9 cellular contexts compared by ENCODE assay signal in genomic region chr17:750431-751037, GRCh38. TPM values are rescaled to one million over a fixed set of nuclear protein-coding genes. Genes with fewer than 3 reads are reported as not detected.
DNase-seq lines count a peak whose midpoint lies in the region; ATAC-seq and TF ChIP-seq lines count a peak whose summit lies in the region.
"Had no signal": no experiment of that assay in that cellular context is flagged by ENCODE, and none has a peak within 500 bp of the region (broad histone marks: within the 10 kb centered on the region; RNA-seq: fewer than 3 reads in every experiment).

No MANE protein-coding gene starts in this region.

- peaks cover 12 to 27% of the 10 kb centered on the region in 2 donors for H3K36me3 Mint-ChIP-seq in activated T-cell treated with anti-CD3 and anti-CD28 coated beads, Interleukin-2, amount 50 U/mL, for 72 hours (ENCODE audit: insufficient read depth in 2 of 2)

- no peaks in the 10 kb centered on the region for H3K27me3 ChIP-seq in foreskin keratinocyte

- peak overlapping the region; percentile 86 for H3K27ac Mint-ChIP-seq in activated T-cell treated with anti-CD3 and anti-CD28 coated beads, Interleukin-2, amount 50 U/mL, for 72 hours
- H3K27ac Mint-ChIP-seq in stimulated activated naive CD8-positive, alpha-beta T cell treated with anti-CD3 and anti-CD28 coated beads, Interleukin-15, amount 100 ng/mL, for 72 hours, result peak overlapping the region; percentile 97 to 99

- no peaks in the 10 kb centered on the region for H3K27me3 Mint-ChIP-seq in activated T-cell treated with anti-CD3 and anti-CD28 coated beads, Interleukin-2, amount 50 U/mL, for 72 hours (ENCODE audit: low read depth)
- H3K27me3 Mint-ChIP-seq in stimulated activated naive CD8-positive, alpha-beta T cell treated with anti-CD3 and anti-CD28 coated beads, Interleukin-15, amount 100 ng/mL, for 72 hours, result no peaks in the 10 kb centered on the region

- H3K4me1 Mint-ChIP-seq in activated T-cell treated with anti-CD3 and anti-CD28 coated beads, Interleukin-2, amount 50 U/mL, for 72 hours (ENCODE audit: low read depth), result peaks cover 36% of the 10 kb centered on the region
- peaks cover 52% of the 10 kb centered on the region for H3K4me1 Mint-ChIP-seq in stimulated activated naive CD8-positive, alpha-beta T cell treated with anti-CD3 and anti-CD28 coated beads, Interleukin-15, amount 100 ng/mL, for 72 hours

- ATAC-seq in activated T-cell treated with anti-CD3 and anti-CD28 coated beads, Interleukin-2, amount 50 U/mL, for 72 hours (replicated peaks in 1 of 2), result no peak
- peak; percentile 13 for ATAC-seq in foreskin keratinocyte
- ATAC-seq in stimulated activated naive CD8-positive, alpha-beta T cell treated with anti-CD3 and anti-CD28 coated beads, Interleukin-15, amount 100 ng/mL, for 72 hours, result no peak
- ATAC-seq in HG03442 (IDR thresholded peaks at IDR 0.05; ENCODE audit: unreplicated experiment), result no peak

- H3K4me1 ChIP-seq in foreskin keratinocyte, result peaks cover 12% of the 10 kb centered on the region

- H3K27ac ChIP-seq in VCaP (peak overlapping the region; percentile 95), foreskin keratinocyte (peak overlapping the region; percentile 81)

- no peak for DNase-seq in activated T-cell treated with anti-CD3 and anti-CD28 coated beads, Interleukin-2, amount 50 U/mL, for 72 hours
- DNase-seq in activated T-cell treated with anti-CD3 and anti-CD28 coated beads, Interleukin-2, amount 50 U/mL, for 1 hour, result no peak
- peak in 1 of 2 donors; percentile 38 for DNase-seq in foreskin keratinocyte
- no peak for DNase-seq in stimulated activated naive CD8-positive, alpha-beta T cell treated with anti-CD3 and anti-CD28 coated beads, Interleukin-15, amount 100 ng/mL, for 72 hours
- no peak for DNase-seq in H4 (ENCODE audit: low spot score)
- DNase-seq in SKM-1 treated with dmso at 0.1 percent for 144 hours (lab: John Stamatoyannopoulos, UW; ENCODE audit: unreplicated experiment), result no peak
- DNase-seq: DMS153 had no signal

- peak overlapping the region; percentile 93 to 97 for H3K4me3 Mint-ChIP-seq in activated T-cell treated with anti-CD3 and anti-CD28 coated beads, Interleukin-2, amount 50 U/mL, for 72 hours
- H3K4me3 Mint-ChIP-seq in stimulated activated naive CD8-positive, alpha-beta T cell treated with anti-CD3 and anti-CD28 coated beads, Interleukin-15, amount 100 ng/mL, for 72 hours, result peak overlapping the region; percentile 93 to 99

- TF ChIP-seq CTCF in VCaP (conservative IDR thresholded peaks at IDR 0.05) (no peak), foreskin keratinocyte (conservative IDR thresholded peaks at IDR 0.05) (peak; percentile 22)

- H3K9me3 Mint-ChIP-seq in activated T-cell treated with anti-CD3 and anti-CD28 coated beads, Interleukin-2, amount 50 U/mL, for 72 hours, result peaks cover 2 to 6% of the 10 kb centered on the region in 2 donors
- peaks cover 7 to 10% of the 10 kb centered on the region in 2 donors for H3K9me3 Mint-ChIP-seq in stimulated activated naive CD8-positive, alpha-beta T cell treated with anti-CD3 and anti-CD28 coated beads, Interleukin-15, amount 100 ng/mL, for 72 hours

RNA-seq across cellular contexts. Expression of gene GEMIN4, which starts 1.5 kb away (rescaled TPM):
- total RNA-seq in activated T-cell treated with anti-CD3 and anti-CD28 coated beads, Interleukin-2, amount 50 U/mL, for 72 hours, result 10 to 100 TPM; 23.5 to 26.9 TPM
- 35.5 and 41.5 TPM in 2 replicates for total RNA-seq in foreskin keratinocyte
- polyA plus RNA-seq in foreskin keratinocyte, result 24.0 and 30.6 TPM in 2 replicates
- 10.8 and 17.5 TPM in 2 replicates for total RNA-seq in H4 (2014; rRNA removed; shearing (Covaris generic))

RNA-seq across cellular contexts. Expression of gene TLCD3A, which starts 18.1 kb away (rescaled TPM):
- total RNA-seq in activated T-cell treated with anti-CD3 and anti-CD28 coated beads, Interleukin-2, amount 50 U/mL, for 72 hours, result 10 to 100 TPM in 1 of 2 donors, 1 to 10 TPM in 1; 6.6 to 11.7 TPM
- total RNA-seq in foreskin keratinocyte, result 35.3 and 38.9 TPM in 2 replicates
- polyA plus RNA-seq in foreskin keratinocyte, result 35.4 and 39.2 TPM in 2 replicates
- total RNA-seq in H4 (2014; rRNA removed; shearing (Covaris generic)), result 42.5 and 51.4 TPM in 2 replicates

RNA-seq across cellular contexts. Expression of gene GLOD4, which starts 31.5 kb away (rescaled TPM):
- 10 to 100 TPM; 67.7 to 76.2 TPM for total RNA-seq in activated T-cell treated with anti-CD3 and anti-CD28 coated beads, Interleukin-2, amount 50 U/mL, for 72 hours
- 43.9 and 48.8 TPM in 2 replicates for total RNA-seq in foreskin keratinocyte
- 42.8 and 51.5 TPM in 2 replicates for polyA plus RNA-seq in foreskin keratinocyte
- 145 and 156 TPM in 2 replicates for total RNA-seq in H4 (2014; rRNA removed; shearing (Covaris generic))

RNA-seq across cellular contexts. Expression of gene MRM3, which starts 31.6 kb away (rescaled TPM):
- total RNA-seq in activated T-cell treated with anti-CD3 and anti-CD28 coated beads, Interleukin-2, amount 50 U/mL, for 72 hours, result 10 to 100 TPM; 23.6 to 26.7 TPM
- total RNA-seq in foreskin keratinocyte, result 12.8 and 15.2 TPM in 2 replicates
- 14.2 and 14.7 TPM in 2 replicates for polyA plus RNA-seq in foreskin keratinocyte
- total RNA-seq in H4 (2014; rRNA removed; shearing (Covaris generic)), result 28.1 and 33.4 TPM in 2 replicates

RNA-seq across cellular contexts. Expression of gene VPS53, which starts 35.9 kb away (rescaled TPM):
- 10 to 100 TPM; 37.4 to 57.1 TPM for total RNA-seq in activated T-cell treated with anti-CD3 and anti-CD28 coated beads, Interleukin-2, amount 50 U/mL, for 72 hours
- total RNA-seq in foreskin keratinocyte, result 25.1 and 26.6 TPM in 2 replicates
- polyA plus RNA-seq in foreskin keratinocyte, result 6.7 and 8.3 TPM in 2 replicates
- 5.7 and 8.9 TPM in 2 replicates for total RNA-seq in H4 (2014; rRNA removed; shearing (Covaris generic))
